In genomic region chr12:93753285-93753684, GRCh38 we compare ENCODE assay signal across 40 cellular contexts.
"Had no signal": no experiment of that assay in that cellular context is flagged by ENCODE, and none has a peak within 500 bp of the region (broad histone marks: within the 10 kb centered on the region; RNA-seq: fewer than 3 reads in every experiment).

No MANE protein-coding gene starts in this region.

- H3K27me3 Mint-ChIP-seq: activated naive CD4-positive, alpha-beta T cell treated with anti-CD3 and anti-CD28 coated beads, Interleukin-2, amount 10 ng/mL, durations not matched to agents 7 days and 5 days; activated naive CD4-positive, alpha-beta T cell treated with anti-CD3 and anti-CD28 coated beads, Interleukin-2, amount 50 U/mL, for 24 hours; activated naive CD8-positive, alpha-beta T cell; activated naive CD8-positive, alpha-beta T cell treated with anti-CD3 and anti-CD28 coated beads for 36 hours; activated naive CD8-positive, alpha-beta T cell treated with anti-CD3 and anti-CD28 coated beads, Interleukin-2, amount 10 ng/mL, durations not matched to agents 7 days and 5 days; activated naive CD8-positive, alpha-beta T cell treated with anti-CD3 and anti-CD28 coated beads, Interleukin-2, amount 50 U/mL, for 24 hours; activated T-cell treated with anti-CD3 and anti-CD28 coated beads, Interleukin-2, amount 50 U/mL, for 24 hours; activated T-helper 17 cell treated with anti-CD3 and anti-CD28 coated beads, Interleukin-2, amount 50 U/mL, for 72 hours; brain; central memory CD8-positive, alpha-beta T cell had no signal

- H3K4me3 ChIP-seq: adrenal gland, ascending aorta, body of pancreas, breast epithelium, cardiac muscle cell had no signal

- ATAC-seq: activated naive CD4-positive, alpha-beta T cell treated with anti-CD3 and anti-CD28 coated beads, Interleukin-2, amount 50 U/mL, for 72 hours; activated naive CD8-positive, alpha-beta T cell treated with anti-CD3 and anti-CD28 coated beads, Interleukin-2, amount 50 U/mL, for 24 hours; activated T-cell treated with anti-CD3 and anti-CD28 coated beads, Interleukin-2, amount 50 U/mL, for 4 hours; activated T-cell treated with anti-CD3 and anti-CD28 coated beads, Interleukin-2, amount 50 U/mL, for 72 hours; activated T-helper 17 cell treated with anti-CD3 and anti-CD28 coated beads, Interleukin-2, amount 50 U/mL, for 72 hours; body of pancreas had no signal

- H3K27ac ChIP-seq: adrenal gland, ascending aorta, body of pancreas, brain microvascular endothelial cell, breast epithelium, cardiac muscle cell had no signal

- H3K9me3 ChIP-seq: adrenal gland, ascending aorta had no signal

- H3K27me3 ChIP-seq: adrenal gland, ascending aorta, body of pancreas, brain microvascular endothelial cell, breast epithelium, cardiac muscle cell had no signal

- H3K27ac Mint-ChIP-seq: activated naive CD4-positive, alpha-beta T cell treated with anti-CD3 and anti-CD28 coated beads for 36 hours; activated naive CD4-positive, alpha-beta T cell treated with anti-CD3 and anti-CD28 coated beads, Interleukin-2, amount 10 ng/mL, durations not matched to agents 7 days and 5 days; activated naive CD4-positive, alpha-beta T cell treated with anti-CD3 and anti-CD28 coated beads, Interleukin-2, amount 50 U/mL, for 24 hours; activated naive CD4-positive, alpha-beta T cell treated with anti-CD3 and anti-CD28 coated beads, Interleukin-2, amount 50 U/mL, for 72 hours; activated naive CD8-positive, alpha-beta T cell; activated naive CD8-positive, alpha-beta T cell treated with anti-CD3 and anti-CD28 coated beads for 36 hours; activated naive CD8-positive, alpha-beta T cell treated with anti-CD3 and anti-CD28 coated beads, Interleukin-2, amount 10 ng/mL, durations not matched to agents 7 days and 5 days; activated naive CD8-positive, alpha-beta T cell treated with anti-CD3 and anti-CD28 coated beads, Interleukin-2, amount 50 U/mL, for 24 hours; activated T-cell treated with anti-CD3 and anti-CD28 coated beads, Interleukin-2, amount 50 U/mL, for 24 hours; activated T-cell treated with anti-CD3 and anti-CD28 coated beads, Interleukin-2, amount 50 U/mL, for 72 hours; activated T-helper 1 cell treated with anti-CD3 and anti-CD28 coated beads, Interleukin-12 subunit alpha, Interleukin-12 subunit beta, Interleukin-2, Interleukin-4 antibody, amounts not matched to agents 30 ng/mL and 10 ng/mL and 1 ng/mL, durations not matched to agents 14 hours and 24 hours and 36 hours; activated T-helper 2 cell treated with anti-CD3 and anti-CD28 coated beads, Interferon-gamma antibody, Interleukin-2, Interleukin-4, amounts not matched to agents 10 μg/mL and 5 μg/mL and 100 μg/mL, durations not matched to agents 14 hours and 24 hours and 36 hours; brain had no signal

- H3K4me1 ChIP-seq: ascending aorta, body of pancreas, breast epithelium had no signal

- FAIRE-seq: astrocyte, bronchial epithelial cell had no signal

- H3K36me3 ChIP-seq: adrenal gland, ascending aorta, brain microvascular endothelial cell, breast epithelium, cardiac muscle cell had no signal

- DNase-seq: activated effector memory CD4-positive, alpha-beta T cell treated with anti-CD3 and anti-CD28 coated beads, Interleukin-2, amount 50 U/mL, for 16 hours; activated effector memory CD4-positive, alpha-beta T cell treated with Interleukin-2 at 50 U/mL for 16 hours; activated gamma-delta T cell; activated gamma-delta T cell treated with Interleukin-2 at 50 U/mL for 16 hours; activated naive CD4-positive, alpha-beta T cell; activated naive CD4-positive, alpha-beta T cell treated with anti-CD3 and anti-CD28 coated beads for 36 hours; activated naive CD4-positive, alpha-beta T cell treated with anti-CD3 and anti-CD28 coated beads, Interleukin-2, amount 10 ng/mL, durations not matched to agents 7 days and 5 days; activated naive CD4-positive, alpha-beta T cell treated with anti-CD3 and anti-CD28 coated beads, Interleukin-2, amount 50 U/mL, for 16 hours; activated naive CD4-positive, alpha-beta T cell treated with Interleukin-2 at 50 U/mL for 16 hours; activated naive CD8-positive, alpha-beta T cell treated with anti-CD3 and anti-CD28 coated beads for 36 hours; activated naive CD8-positive, alpha-beta T cell treated with anti-CD3 and anti-CD28 coated beads, Interleukin-2, amount 10 ng/mL, durations not matched to agents 7 days and 5 days; activated naive CD8-positive, alpha-beta T cell treated with anti-CD3 and anti-CD28 coated beads, Interleukin-2, amount 50 U/mL, for 24 hours; activated T-cell treated with anti-CD3 and anti-CD28 coated beads, Interleukin-2, amount 50 U/mL, for 1 hour; activated T-cell treated with anti-CD3 and anti-CD28 coated beads, Interleukin-2, amount 50 U/mL, for 24 hours; activated T-cell treated with anti-CD3 and anti-CD28 coated beads, Interleukin-2, amount 50 U/mL, for 4 hours; activated T-cell treated with anti-CD3 and anti-CD28 coated beads, Interleukin-2, amount 50 U/mL, for 48 hours; activated T-cell treated with anti-CD3 and anti-CD28 coated beads, Interleukin-2, amount 50 U/mL, for 72 hours; adrenal gland; amniotic stem cell; amygdala; anterior cingulate cortex; aorta; body of pancreas; brain microvascular endothelial cell; caudate nucleus; central memory CD4-positive, alpha-beta T cell; cerebellar nuclear complex had no signal

- H3K4me3 Mint-ChIP-seq: activated naive CD4-positive, alpha-beta T cell treated with anti-CD3 and anti-CD28 coated beads for 36 hours; activated naive CD4-positive, alpha-beta T cell treated with anti-CD3 and anti-CD28 coated beads, Interleukin-2, amount 10 ng/mL, durations not matched to agents 7 days and 5 days; activated naive CD4-positive, alpha-beta T cell treated with anti-CD3 and anti-CD28 coated beads, Interleukin-2, amount 50 U/mL, for 24 hours; activated naive CD8-positive, alpha-beta T cell; activated naive CD8-positive, alpha-beta T cell treated with anti-CD3 and anti-CD28 coated beads for 36 hours; activated naive CD8-positive, alpha-beta T cell treated with anti-CD3 and anti-CD28 coated beads, Interleukin-2, amount 10 ng/mL, durations not matched to agents 7 days and 5 days; activated naive CD8-positive, alpha-beta T cell treated with anti-CD3 and anti-CD28 coated beads, Interleukin-2, amount 50 U/mL, for 24 hours; activated T-cell treated with anti-CD3 and anti-CD28 coated beads, Interleukin-2, amount 50 U/mL, for 24 hours; activated T-cell treated with anti-CD3 and anti-CD28 coated beads, Interleukin-2, amount 50 U/mL, for 4 hours; activated T-cell treated with anti-CD3 and anti-CD28 coated beads, Interleukin-2, amount 50 U/mL, for 72 hours; activated T-helper 1 cell treated with anti-CD3 and anti-CD28 coated beads, Interleukin-12 subunit alpha, Interleukin-12 subunit beta, Interleukin-2, Interleukin-4 antibody, amounts not matched to agents 30 ng/mL and 10 ng/mL and 1 ng/mL, durations not matched to agents 14 hours and 24 hours and 36 hours; activated T-helper 17 cell treated with anti-CD3 and anti-CD28 coated beads, Interleukin-2, amount 50 U/mL, for 72 hours; brain; central memory CD8-positive, alpha-beta T cell had no signal
